ENCODE assay signal across 8 cellular contexts in the genomic region with DNA sequence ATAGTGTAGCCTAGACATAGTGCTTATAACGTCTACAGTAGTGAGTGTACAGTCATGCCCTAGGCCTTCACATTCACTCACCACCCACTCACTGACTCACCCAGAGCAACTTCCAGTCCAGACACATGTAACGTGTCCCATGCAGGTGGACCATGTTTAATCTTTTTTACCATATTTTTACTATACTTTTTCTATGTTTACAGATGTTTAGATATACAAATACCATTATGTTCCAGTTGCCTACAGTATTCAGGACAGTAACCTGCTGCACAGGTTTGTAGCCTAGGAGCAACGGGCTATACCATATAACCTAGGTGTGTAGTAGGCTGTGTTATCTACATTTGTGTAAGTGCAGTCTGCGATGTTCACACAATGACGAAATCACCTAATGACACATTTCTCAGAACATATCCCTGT. TPM values are rescaled to one million over a fixed set of nuclear protein-coding genes. Genes with fewer than 3 reads are reported as not detected.
DNase-seq lines count a peak whose midpoint lies in the region; ATAC-seq, FAIRE-seq and TF ChIP-seq lines count a peak whose summit lies in the region.

No MANE protein-coding gene starts in this region.

- no peaks in the 10 kb centered on the region for H3K9me3 Mint-ChIP-seq in T-helper 2 cell treated with Interferon-gamma antibody and Interleukin-4, amounts not matched to agents 5 μg/mL and 100 μg/mL, for 36 hours

- no peaks in the 10 kb centered on the region for H3K36me3 Mint-ChIP-seq in T-helper 2 cell treated with Interferon-gamma antibody and Interleukin-4, amounts not matched to agents 5 μg/mL and 100 μg/mL, for 36 hours (ENCODE audit: low read depth)

- H3K27me3 Mint-ChIP-seq in T-helper 2 cell treated with Interferon-gamma antibody and Interleukin-4, amounts not matched to agents 5 μg/mL and 100 μg/mL, for 36 hours (ENCODE audit: low read depth) = peaks cover 2% of the 10 kb centered on the region

- no peak overlapping the region for H3K27ac Mint-ChIP-seq in T-helper 2 cell treated with Interferon-gamma antibody and Interleukin-4, amounts not matched to agents 5 μg/mL and 100 μg/mL, for 36 hours

- ATAC-seq in GM19455 (IDR thresholded peaks at IDR 0.05; ENCODE audit: unreplicated experiment) = no peak

- H3K4me1 Mint-ChIP-seq in T-helper 2 cell treated with Interferon-gamma antibody and Interleukin-4, amounts not matched to agents 5 μg/mL and 100 μg/mL, for 36 hours (ENCODE audit: low read depth) = peaks cover 10% of the 10 kb centered on the region

- no peak for FAIRE-seq in GM12892 (lab: Jason Lieb, UNC)

- H3K4me3 Mint-ChIP-seq in T-helper 2 cell treated with Interferon-gamma antibody and Interleukin-4, amounts not matched to agents 5 μg/mL and 100 μg/mL, for 36 hours = no peak overlapping the region

- peak; percentile 27 for DNase-seq in GM04504 (ENCODE audit: low read depth)
- peak; percentile 54 for DNase-seq in T-helper 2 cell treated with Interferon-gamma antibody and Interleukin-4, amounts not matched to agents 5 μg/mL and 100 μg/mL, for 36 hours (ENCODE audit: low spot score)
- peak; percentile 24 for DNase-seq in fibroblast of gingiva (ENCODE audit: low read depth)
- peak; percentile 48 for DNase-seq in stimulated activated CD4-positive, alpha-beta T cell treated with anti-CD3 and anti-CD28 coated beads, Interleukin-2, amount 100 ng/mL, for 4 hours (ENCODE audit: low read depth)
- DNase-seq in GM12892 (ENCODE audit: insufficient read length) = no peak
- no peak for DNase-seq in NCI-H187 (lab: John Stamatoyannopoulos, UW)
- no peak for DNase-seq in hypothalamus (lab: John Stamatoyannopoulos, UW)

- TF ChIP-seq POLR2A in GM12892 (IDR thresholded peaks at IDR 0.05; ENCODE audit: low read depth, low read length) = no peak

RNA-seq across cellular contexts. Expression of a gene that starts 11.0 kb away (rescaled TPM):
- polyA plus RNA-seq in GM12892 (2012; ENCODE audit: missing spikeins) = not detected

Comparison
In these comparisons a context has a peak if more than half of its experiments do, and no peak if none do; other contexts are left out.
1. DNase-seq: peak in GM04504 (single experiment), T-helper 2 cell treated with Interferon-gamma antibody and Interleukin-4, amounts not matched to agents 5 μg/mL and 100 μg/mL, for 36 hours (single experiment), fibroblast of gingiva (single experiment) and stimulated activated CD4-positive, alpha-beta T cell treated with anti-CD3 and anti-CD28 coated beads, Interleukin-2, amount 100 ng/mL, for 4 hours (single experiment); none in GM12892 (single experiment), NCI-H187 (0 of 2) and hypothalamus (0 of 51).